Comparison of ENCODE assay signal across 18 cellular contexts in genomic region chr7:50368366-50368765, GRCh38.
DNase-seq lines count a peak whose midpoint lies in the region; ATAC-seq and TF ChIP-seq lines count a peak whose summit lies in the region.
"Had no signal": no experiment of that assay in that cellular context is flagged by ENCODE, and none has a peak within 500 bp of the region (broad histone marks: within the 10 kb centered on the region; RNA-seq: fewer than 3 reads in every experiment).

No MANE protein-coding gene starts in this region.

- H3K4me3 Mint-ChIP-seq in activated CD8-positive, alpha-beta memory T cell treated with anti-CD3 and anti-CD28 coated beads, Interleukin-2, amount 10 ng/mL, durations not matched to agents 7 days and 5 days = peak overlapping the region; percentile 58
- H3K4me3 Mint-ChIP-seq in activated CD8-positive, alpha-beta T cell treated with anti-CD3 and anti-CD28 coated beads for 36 hours = peak overlapping the region; percentile 24
- no peak overlapping the region for H3K4me3 Mint-ChIP-seq in endothelial cell (ENCODE audit: unreplicated experiment)
- H3K4me3 Mint-ChIP-seq: endodermal cell, HFFc6 had no signal

- peaks cover 0 to 13% (median 9%) of the 10 kb centered on the region in 8 donors for H3K9me3 ChIP-seq in spleen
- H3K9me3 ChIP-seq: Caco-2 had no signal

- ATAC-seq in activated CD8-positive, alpha-beta memory T cell treated with anti-CD3 and anti-CD28 coated beads, Interleukin-2, amount 10 ng/mL, durations not matched to agents 7 days and 5 days = peak; percentile 26
- ATAC-seq in HG02798 (IDR thresholded peaks at IDR 0.05; ENCODE audit: poor library complexity, unreplicated experiment) (peak; percentile 42), GM19397 (IDR thresholded peaks at IDR 0.05; ENCODE audit: unreplicated experiment) (no peak), GM18519 (IDR thresholded peaks at IDR 0.05; ENCODE audit: low FRiP score, unreplicated experiment) (no peak)
- ATAC-seq in activated CD8-positive, alpha-beta T cell treated with anti-CD3 and anti-CD28 coated beads for 36 hours = no peak
- ATAC-seq: A549, foreskin keratinocyte, SK-N-SH treated with all-trans-retinoic acid at 6 μM for 48 hours had no signal

- peak overlapping the region; percentile 85 for H3K27ac Mint-ChIP-seq in activated CD8-positive, alpha-beta memory T cell treated with anti-CD3 and anti-CD28 coated beads, Interleukin-2, amount 10 ng/mL, durations not matched to agents 7 days and 5 days
- peak overlapping the region; percentile 95 for H3K27ac Mint-ChIP-seq in activated CD8-positive, alpha-beta T cell treated with anti-CD3 and anti-CD28 coated beads for 36 hours
- no peak overlapping the region for H3K27ac Mint-ChIP-seq in endothelial cell (ENCODE audit: unreplicated experiment)
- H3K27ac Mint-ChIP-seq: endodermal cell, HFFc6 had no signal

- peaks cover 81% of the 10 kb centered on the region for H3K36me3 Mint-ChIP-seq in activated CD8-positive, alpha-beta memory T cell treated with anti-CD3 and anti-CD28 coated beads, Interleukin-2, amount 10 ng/mL, durations not matched to agents 7 days and 5 days
- H3K36me3 Mint-ChIP-seq in activated CD8-positive, alpha-beta T cell treated with anti-CD3 and anti-CD28 coated beads for 36 hours (ENCODE audit: low read depth) = peaks cover 92% of the 10 kb centered on the region
- H3K36me3 Mint-ChIP-seq in endothelial cell (ENCODE audit: low read depth, unreplicated experiment) = no peaks in the 10 kb centered on the region

- POLR2A ChIA-PET in activated CD8-positive, alpha-beta T cell treated with anti-CD3 and anti-CD28 coated beads for 36 hours (lab: Charles Lee) = interaction anchor here (0.8 to 40.7 kb wide), 15 partner anchors 8 to 225 kb away, joined by 3 to 1646 read pairs (median 6); partner anchors contain the start of genes FIGNL1 and IKZF1

- DNase-seq in activated CD8-positive, alpha-beta memory T cell treated with anti-CD3 and anti-CD28 coated beads, Interleukin-2, amount 10 ng/mL, durations not matched to agents 7 days and 5 days = no peak
- DNase-seq in activated CD8-positive, alpha-beta memory T cell treated with anti-CD3 and anti-CD28 coated beads for 24 hours = no peak
- peak; percentile 55 for DNase-seq in activated CD8-positive, alpha-beta T cell treated with anti-CD3 and anti-CD28 coated beads for 36 hours
- no peak for DNase-seq in spleen
- no peak for DNase-seq in endothelial cell (ENCODE audit: low spot score)
- DNase-seq: Caco-2, endodermal cell, foreskin keratinocyte, HFFc6, IMR-90, NCI-H1092 treated with DMSO at 0.1 percent for 48 hours, NCI-H226, occipital lobe had no signal

- peaks cover 95% of the 10 kb centered on the region for H3K4me1 Mint-ChIP-seq in activated CD8-positive, alpha-beta memory T cell treated with anti-CD3 and anti-CD28 coated beads, Interleukin-2, amount 10 ng/mL, durations not matched to agents 7 days and 5 days
- peaks cover 96% of the 10 kb centered on the region for H3K4me1 Mint-ChIP-seq in activated CD8-positive, alpha-beta T cell treated with anti-CD3 and anti-CD28 coated beads for 36 hours (ENCODE audit: low read depth)
- H3K4me1 Mint-ChIP-seq in endothelial cell (ENCODE audit: unreplicated experiment) = peaks cover 5% of the 10 kb centered on the region
- H3K4me1 Mint-ChIP-seq: endodermal cell had no signal

- peaks cover 0 to 99% (median 18%) of the 10 kb centered on the region in 6 donors for H3K36me3 ChIP-seq in spleen

- intact Hi-C loops in activated CD8-positive, alpha-beta T cell treated with anti-CD3 and anti-CD28 coated beads for 36 hours (cut with micrococcal nuclease) = loop anchor here (2.0 to 5.0 kb wide), 4 partner anchors 22 to 164 kb away; no protein-coding TSS in a partner anchor
- intact Hi-C loops in spleen (cut with DNase I; ENCODE audit: low total_unique reads) = loop anchor here (10.0 kb wide), 1 partner anchor 54 kb away; no protein-coding TSS in a partner anchor

- H3K27ac ChIP-seq in spleen = peak overlapping the region; percentile 30 to 92 (median 61)
- H3K27ac ChIP-seq: A549, foreskin keratinocyte had no signal

- H3K27me3 Mint-ChIP-seq in activated CD8-positive, alpha-beta memory T cell treated with anti-CD3 and anti-CD28 coated beads, Interleukin-2, amount 10 ng/mL, durations not matched to agents 7 days and 5 days = no peaks in the 10 kb centered on the region
- H3K27me3 Mint-ChIP-seq in activated CD8-positive, alpha-beta T cell treated with anti-CD3 and anti-CD28 coated beads for 36 hours = no peaks in the 10 kb centered on the region
- peaks cover 4% of the 10 kb centered on the region for H3K27me3 Mint-ChIP-seq in endothelial cell (ENCODE audit: unreplicated experiment)

- no peaks in the 10 kb centered on the region for H3K9me3 Mint-ChIP-seq in activated CD8-positive, alpha-beta memory T cell treated with anti-CD3 and anti-CD28 coated beads, Interleukin-2, amount 10 ng/mL, durations not matched to agents 7 days and 5 days (ENCODE audit: low read depth)
- H3K9me3 Mint-ChIP-seq in activated CD8-positive, alpha-beta T cell treated with anti-CD3 and anti-CD28 coated beads for 36 hours = no peaks in the 10 kb centered on the region
- no peaks in the 10 kb centered on the region for H3K9me3 Mint-ChIP-seq in endothelial cell (ENCODE audit: unreplicated experiment)
- H3K9me3 Mint-ChIP-seq: endodermal cell had no signal

- no peaks in the 10 kb centered on the region for H3K27me3 ChIP-seq in spleen (replicated peaks in 1 of 7)
- H3K27me3 ChIP-seq: foreskin keratinocyte had no signal

- CTCF ChIA-PET in activated CD8-positive, alpha-beta memory T cell treated with anti-CD3 and anti-CD28 coated beads, Interleukin-2, amount 10 ng/mL, durations not matched to agents 7 days and 5 days (lab: Charles Lee) = interaction anchor here (0.7 to 12.2 kb wide), 27 partner anchors 10 to 276 kb away, joined by 3 to 207 read pairs (median 5); partner anchors contain the start of gene ZPBP
- CTCF ChIA-PET in activated CD8-positive, alpha-beta T cell treated with anti-CD3 and anti-CD28 coated beads for 36 hours (lab: Charles Lee) = interaction anchor here (0.6 to 12.6 kb wide), 38 partner anchors 8 to 276 kb away, joined by 3 to 145 read pairs (median 4); partner anchors contain the start of genes IKZF1 and ZPBP

- no peak for TF ChIP-seq CTCF in activated CD8-positive, alpha-beta T cell treated with anti-CD3 and anti-CD28 coated beads for 36 hours (IDR thresholded peaks at IDR 0.05)
- no peak for TF ChIP-seq CTCF in spleen (IDR thresholded peaks at IDR 0.05 in 8 of 11, conservative IDR thresholded peaks at IDR 0.05 in 3 of 11)
- no peak for TF ChIP-seq CTCF in endothelial cell (IDR thresholded peaks at IDR 0.05; ENCODE audit: unreplicated experiment)

- 69 to 80% (median 72%) methylated on average over 4 of the region's 4 CpGs for WGBS in spleen, 5 donors

- peaks cover 10 to 100% (median 59%) of the 10 kb centered on the region in 6 donors for H3K4me1 ChIP-seq in spleen
- H3K4me1 ChIP-seq: A549, Caco-2, foreskin keratinocyte had no signal

- H3K4me3 ChIP-seq in spleen = no peak overlapping the region
- H3K4me3 ChIP-seq: A549 had no signal

- TF ChIP-seq POLR2A in spleen (IDR thresholded peaks at IDR 0.05) = no peak

Comparison
In these comparisons a context has a peak if more than half of its experiments do, and no peak if none do; other contexts are left out.
1. ATAC-seq: peak in activated CD8-positive, alpha-beta memory T cell treated with anti-CD3 and anti-CD28 coated beads, Interleukin-2, amount 10 ng/mL, durations not matched to agents 7 days and 5 days (single experiment) and HG02798 (single experiment); none in activated CD8-positive, alpha-beta T cell treated with anti-CD3 and anti-CD28 coated beads for 36 hours (single experiment), GM19397 (single experiment) and GM18519 (single experiment).